ENCODE assay signal across 11 cellular contexts in genomic region chr6:4125933-4126864, GRCh38. TPM values are rescaled to one million over a fixed set of nuclear protein-coding genes. Genes with fewer than 3 reads are reported as not detected.
DNase-seq lines count a peak whose midpoint lies in the region; ATAC-seq and TF ChIP-seq lines count a peak whose summit lies in the region.
"Had no signal": no experiment of that assay in that cellular context is flagged by ENCODE, and none has a peak within 500 bp of the region (broad histone marks: within the 10 kb centered on the region; RNA-seq: fewer than 3 reads in every experiment).

No MANE protein-coding gene starts in this region.

- H3K36me3 Mint-ChIP-seq in activated naive CD4-positive, alpha-beta T cell treated with anti-CD3 and anti-CD28 coated beads, Interleukin-2, amount 50 U/mL, for 72 hours: peaks cover 24 to 32% of the 10 kb centered on the region in 2 donors

- H3K4me3 ChIP-seq in tibial artery: no peak overlapping the region
- H3K4me3 ChIP-seq in lower leg skin (ENCODE audit: low read depth, poor library complexity, severe bottlenecking): no peak overlapping the region

- no peaks in the 10 kb centered on the region for H3K9me3 Mint-ChIP-seq in activated naive CD4-positive, alpha-beta T cell treated with anti-CD3 and anti-CD28 coated beads, Interleukin-2, amount 50 U/mL, for 72 hours

- no peaks in the 10 kb centered on the region for H3K27me3 ChIP-seq in tibial artery

- H3K36me3 ChIP-seq in tibial artery: peaks cover 69 to 100% (median 91%) of the 10 kb centered on the region in 3 donors

- intact Hi-C loops in tibial artery (cut with DNase I; ENCODE audit: low total_unique reads) (no loop called here), lower leg skin (cut with DNase I; ENCODE audit: low total_unique reads) (no loop called here)

- no peak for DNase-seq in activated naive CD4-positive, alpha-beta T cell treated with anti-CD3 and anti-CD28 coated beads, Interleukin-2, amount 50 U/mL, for 72 hours (ENCODE audit: low spot score in 2 of 2)
- DNase-seq in activated naive CD4-positive, alpha-beta T cell (lab: John Stamatoyannopoulos, UW): no peak
- DNase-seq in amniotic stem cell (lab: John Stamatoyannopoulos, UW) (peak; percentile 71), iris pigment epithelial cell (ENCODE audit: low read depth) (peak; percentile 96), tibial artery (no peak), NCI-H146 (lab: John Stamatoyannopoulos, UW) (no peak), NCI-H2171 treated with DMSO at 0.1 percent for 48 hours (lab: John Stamatoyannopoulos, UW) (no peak), lower leg skin (ENCODE audit: low spot score in 2 of 2) (no peak)
- DNase-seq: KG1, naive B cell, T-cell had no signal

- TF ChIP-seq CTCF in tibial artery (IDR thresholded peaks at IDR 0.05) (peak; percentile 28 to 36), lower leg skin (IDR thresholded peaks at IDR 0.05) (no peak)

- no peaks in the 10 kb centered on the region for H3K9me3 ChIP-seq in tibial artery

- peak overlapping the region; percentile 7 to 61 for H3K27ac Mint-ChIP-seq in activated naive CD4-positive, alpha-beta T cell treated with anti-CD3 and anti-CD28 coated beads, Interleukin-2, amount 50 U/mL, for 72 hours
- H3K27ac Mint-ChIP-seq: T-cell had no signal

- ATAC-seq in activated naive CD4-positive, alpha-beta T cell treated with anti-CD3 and anti-CD28 coated beads, Interleukin-2, amount 50 U/mL, for 72 hours: peak; percentile 38 to 92
- ATAC-seq: T-cell had no signal

- H3K27ac ChIP-seq in tibial artery: no peak overlapping the region

- WGBS in lower leg skin, 2 donors: 80 to 86% methylated on average over 7 to 8 of the region's 8 CpGs

- no peak for TF ChIP-seq POLR2A in lower leg skin (IDR thresholded peaks at IDR 0.05)

- peaks cover 0 to 10% (median 3%) of the 10 kb centered on the region in 4 donors for H3K4me1 ChIP-seq in tibial artery

RNA-seq across cellular contexts. Expression of gene ECI2, which starts 9.2 kb away (rescaled TPM):
- 10 to 100 TPM; 44.7 to 50.0 TPM for total RNA-seq in activated naive CD4-positive, alpha-beta T cell treated with anti-CD3 and anti-CD28 coated beads, Interleukin-2, amount 50 U/mL, for 72 hours
- 10 to 100 TPM; 22.8 to 35.4 (median 30.2) TPM for total RNA-seq in lower leg skin

RNA-seq across cellular contexts. Expression of gene FAM217A, which starts 47.3 kb away (rescaled TPM):
- not detected for total RNA-seq in activated naive CD4-positive, alpha-beta T cell treated with anti-CD3 and anti-CD28 coated beads, Interleukin-2, amount 50 U/mL, for 72 hours
- total RNA-seq in lower leg skin: not detected
- total RNA-seq: T-cell had no signal

Comparison
In these comparisons a context has a peak if more than half of its experiments do, and no peak if none do; other contexts are left out.
1. DNase-seq: peak in amniotic stem cell (single experiment) and iris pigment epithelial cell (single experiment); none in activated naive CD4-positive, alpha-beta T cell treated with anti-CD3 and anti-CD28 coated beads, Interleukin-2, amount 50 U/mL, for 72 hours (0 of 2), activated naive CD4-positive, alpha-beta T cell (0 of 4), tibial artery (0 of 2), NCI-H146 (single experiment), NCI-H2171 treated with DMSO at 0.1 percent for 48 hours (single experiment) and lower leg skin (0 of 2).
2. CTCF ChIP-seq: peak in tibial artery (2 of 2); none in lower leg skin (0 of 3).